In genomic region chr3:191385101-191385500, GRCh38 we compare ENCODE assay signal across 19 cellular contexts. TPM values are rescaled to one million over a fixed set of nuclear protein-coding genes. Genes with fewer than 3 reads are reported as not detected.
DNase-seq lines count a peak whose midpoint lies in the region; ATAC-seq, FAIRE-seq and TF ChIP-seq lines count a peak whose summit lies in the region.
"Had no signal": no experiment of that assay in that cellular context is flagged by ENCODE, and none has a peak within 500 bp of the region (broad histone marks: within the 10 kb centered on the region; RNA-seq: fewer than 3 reads in every experiment).

No MANE protein-coding gene starts in this region.

- H3K9me3 Mint-ChIP-seq in activated B cell treated with CpG ODN at 0.5 μM for 24 hours (no peaks in the 10 kb centered on the region), type B pancreatic cell (no peaks in the 10 kb centered on the region)
- H3K9me3 Mint-ChIP-seq: CD4-positive, alpha-beta T cell; GM23338; H9 had no signal

- H3K27ac Mint-ChIP-seq in activated B cell treated with CpG ODN at 0.5 μM for 24 hours = peak overlapping the region; percentile 30
- no peak overlapping the region for H3K27ac Mint-ChIP-seq in type B pancreatic cell
- H3K27ac Mint-ChIP-seq: CD4-positive, alpha-beta T cell; GM23338; H9 had no signal

- no peaks in the 10 kb centered on the region for H3K4me1 ChIP-seq in keratinocyte (ENCODE audit: control insufficient read depth, extremely low read depth, insufficient read depth, low read length)

- ATAC-seq in activated B cell treated with CpG ODN at 0.5 μM for 24 hours (ENCODE audit: low read depth) (no peak), HG02884 (IDR thresholded peaks at IDR 0.05; ENCODE audit: unreplicated experiment) (no peak)
- ATAC-seq: GM23338, K562 had no signal

- H2AFZ ChIP-seq in keratinocyte (ENCODE audit: control insufficient read depth, low read length) = no peak overlapping the region
- H2AFZ ChIP-seq: GM23338 had no signal

- no peaks in the 10 kb centered on the region for H3K27me3 Mint-ChIP-seq in activated B cell treated with CpG ODN at 0.5 μM for 24 hours
- no peaks in the 10 kb centered on the region for H3K27me3 Mint-ChIP-seq in type B pancreatic cell
- H3K27me3 Mint-ChIP-seq: CD4-positive, alpha-beta T cell had no signal

- FAIRE-seq in H54 (lab: Jason Lieb, UNC) (peak; percentile 74), keratinocyte (lab: Jason Lieb, UNC) (peak; percentile 32)
- FAIRE-seq: GM18507 had no signal

- DNase-seq in AG10803 (ENCODE audit: low read depth) (peak; percentile 69), H54 (ENCODE audit: insufficient read length, low spot score) (no peak), activated B cell treated with CpG ODN at 0.5 μM for 24 hours (no peak), keratinocyte (ENCODE audit: low read depth, low spot score) (no peak), type B pancreatic cell (ENCODE audit: extremely low spot score, unreplicated experiment) (no peak), NCI-H82 treated with DMSO at 0.1 percent for 48 hours (lab: John Stamatoyannopoulos, UW; ENCODE audit: unreplicated experiment) (no peak), G401 (ENCODE audit: low spot score) (no peak)
- DNase-seq: 8988T; C1 segment of cervical spinal cord; Calu3; CD4-positive, alpha-beta T cell; DMS 273 treated with DMSO at 0.1 percent for 48 hours; EL; GDM1; H9 had no signal

- H3K4me3 Mint-ChIP-seq in activated B cell treated with CpG ODN at 0.5 μM for 24 hours (no peak overlapping the region), type B pancreatic cell (no peak overlapping the region)
- H3K4me3 Mint-ChIP-seq: CD4-positive, alpha-beta T cell; GM23338; H9 had no signal

- no peaks in the 10 kb centered on the region for H3K79me2 ChIP-seq in keratinocyte (ENCODE audit: control insufficient read depth, insufficient read depth, low read length)

- H3K36me3 ChIP-seq in keratinocyte (ENCODE audit: control insufficient read depth in 2 of 2, extremely low read depth in 1 of 2, insufficient read depth in 2 of 2, low read length in 2 of 2) = peaks cover 6 to 15% of the 10 kb centered on the region in 2 experiments

- H3K9me3 ChIP-seq in keratinocyte (ENCODE audit: control insufficient read depth, low read depth, low read length) = no peaks in the 10 kb centered on the region

- no peaks in the 10 kb centered on the region for H3K27me3 ChIP-seq in keratinocyte (ENCODE audit: control insufficient read depth, extremely low read depth, insufficient read depth, low read length)

- no peaks in the 10 kb centered on the region for H4K20me1 ChIP-seq in keratinocyte (ENCODE audit: control insufficient read depth, extremely low read depth, insufficient read depth, low read length)

- POLR2A ChIA-PET in activated B cell treated with CpG ODN at 0.5 μM for 24 hours (lab: Charles Lee) = no interaction called here

- TF ChIP-seq CTCF in AG10803 (conservative IDR thresholded peaks at IDR 0.05; ENCODE audit: low read length) (no peak), activated B cell treated with CpG ODN at 0.5 μM for 24 hours (IDR thresholded peaks at IDR 0.05) (no peak), keratinocyte (optimal IDR thresholded peaks at IDR 0.05 in 1 of 3, IDR thresholded peaks at IDR 0.05 in 1 of 3, conservative IDR thresholded peaks at IDR 0.05 in 1 of 3; ENCODE audit: extremely low read depth in 1 of 3, insufficient read depth in 2 of 3, low read length in 3 of 3) (no peak), type B pancreatic cell (conservative IDR thresholded peaks at IDR 0.05) (no peak)

- TF ChIP-seq POLR2A in H54 (IDR thresholded peaks at IDR 0.05; ENCODE audit: low read depth, low read length) = no peak

- dilution Hi-C loops in keratinocyte (cut with MboI; ENCODE audit: extremely low pct_ligation_motif_present, low sequenced_read_pairs) = no loop called here

- H3K4me2 ChIP-seq in keratinocyte (ENCODE audit: control insufficient read depth, extremely low read depth, insufficient read depth, low read depth, low read length) = no peak overlapping the region
- H3K4me2 ChIP-seq: GM23338 had no signal

- H3K9ac ChIP-seq in keratinocyte (ENCODE audit: control insufficient read depth, extremely low read depth, insufficient read depth, low read length) = no peak overlapping the region

- H3K27ac ChIP-seq in keratinocyte (ENCODE audit: control insufficient read depth, insufficient read depth, low read length) = no peak overlapping the region

- H3K4me3 ChIP-seq in AG10803 (ENCODE audit: low read length) = no peak overlapping the region
- no peak overlapping the region for H3K4me3 ChIP-seq in keratinocyte (ENCODE audit: control insufficient read depth in 2 of 3, extremely low read depth in 1 of 3, insufficient read depth in 2 of 3, low read depth in 1 of 3, low read length in 3 of 3)
- H3K4me3 ChIP-seq: GM23338, K562 had no signal

- in situ Hi-C loops in G401 (cut with HindIII; ENCODE audit: low sequenced_read_pairs) = no loop called here

- H3K36me3 Mint-ChIP-seq in activated B cell treated with CpG ODN at 0.5 μM for 24 hours (ENCODE audit: low read depth) (peaks cover 82% of the 10 kb centered on the region), type B pancreatic cell (peaks cover 46% of the 10 kb centered on the region)

- intact Hi-C loops in activated B cell treated with CpG ODN at 0.5 μM for 24 hours (cut with micrococcal nuclease) = no loop called here

- no peaks in the 10 kb centered on the region for H3K9me1 ChIP-seq in keratinocyte (ENCODE audit: control insufficient read depth, extremely low read depth, insufficient read depth, low read length)

- H3K4me1 Mint-ChIP-seq in activated B cell treated with CpG ODN at 0.5 μM for 24 hours (peaks cover 33% of the 10 kb centered on the region), type B pancreatic cell (ENCODE audit: unreplicated experiment) (no peaks in the 10 kb centered on the region)

- CTCF ChIA-PET in activated B cell treated with CpG ODN at 0.5 μM for 24 hours (lab: Charles Lee) = interaction anchor here (2.4 kb wide), 1 partner anchor 140 kb away, joined by 6 read pairs; no protein-coding TSS in a partner anchor

RNA-seq across cellular contexts. Expression of gene UTS2B, which starts 54.8 kb away (rescaled TPM):
- total RNA-seq in activated B cell treated with CpG ODN at 0.5 μM for 24 hours (1.9 and 2.1 TPM in 2 replicates), type B pancreatic cell (ENCODE audit: low replicate concordance) (0.58 TPM in 1 of 2 replicates, not detected in the other)
- polyA plus RNA-seq in keratinocyte = not detected in 3 replicates
- not detected for polyA plus RNA-seq in keratinocyte (2011; ENCODE audit: low read depth)
- polyA plus RNA-seq in keratinocyte (2011; cell fraction: cytosol; rRNA removed) = 0.06 TPM in 1 of 2 replicates, not detected in the other
- 0.22 and 0.28 TPM in 2 replicates for polyA plus RNA-seq in keratinocyte (2011; cell fraction: nucleus; rRNA removed)
- 0.10 TPM in 1 of 2 replicates, not detected in the other for polyA plus RNA-seq in keratinocyte (2012; ENCODE audit: low replicate concordance)
- not detected in 3 replicates for polyA minus RNA-seq in keratinocyte
- not detected for polyA minus RNA-seq in keratinocyte (2011; cell fraction: cytosol; rRNA and poly(A)+ RNA removed)
- polyA minus RNA-seq in keratinocyte (2011; cell fraction: nucleus; rRNA and poly(A)+ RNA removed) = not detected in 2 replicates
- not detected in 2 replicates for total RNA-seq in G401 (2014; rRNA removed; shearing (Covaris generic))
- total RNA-seq: CD4-positive, alpha-beta T cell; GM23338; K562 had no signal

RNA-seq across cellular contexts. Expression of gene CCDC50, which starts 55.9 kb away (rescaled TPM):
- total RNA-seq in activated B cell treated with CpG ODN at 0.5 μM for 24 hours = 144 and 153 TPM in 2 replicates
- 41.1 to 54.8 TPM (median 43.7 TPM) in 3 replicates for polyA plus RNA-seq in keratinocyte
- 138 TPM for polyA plus RNA-seq in keratinocyte (2011; ENCODE audit: low read depth)
- 48.6 and 68.7 TPM in 2 replicates for polyA plus RNA-seq in keratinocyte (2011; cell fraction: cytosol; rRNA removed)
- 50.4 and 61.9 TPM in 2 replicates for polyA plus RNA-seq in keratinocyte (2011; cell fraction: nucleus; rRNA removed)
- polyA plus RNA-seq in keratinocyte (2012; ENCODE audit: low replicate concordance) = 40.8 and 42.9 TPM in 2 replicates
- 7.0 to 39.0 TPM (median 24.9 TPM) in 3 replicates for polyA minus RNA-seq in keratinocyte
- polyA minus RNA-seq in keratinocyte (2011; cell fraction: cytosol; rRNA and poly(A)+ RNA removed) = 49.5 TPM
- polyA minus RNA-seq in keratinocyte (2011; cell fraction: nucleus; rRNA and poly(A)+ RNA removed) = 39.3 and 67.6 TPM in 2 replicates
- 47.4 and 76.2 TPM in 2 replicates for total RNA-seq in type B pancreatic cell (ENCODE audit: low replicate concordance)
- 29.1 and 47.5 TPM in 2 replicates for total RNA-seq in G401 (2014; rRNA removed; shearing (Covaris generic))
